In the genomic region with DNA sequence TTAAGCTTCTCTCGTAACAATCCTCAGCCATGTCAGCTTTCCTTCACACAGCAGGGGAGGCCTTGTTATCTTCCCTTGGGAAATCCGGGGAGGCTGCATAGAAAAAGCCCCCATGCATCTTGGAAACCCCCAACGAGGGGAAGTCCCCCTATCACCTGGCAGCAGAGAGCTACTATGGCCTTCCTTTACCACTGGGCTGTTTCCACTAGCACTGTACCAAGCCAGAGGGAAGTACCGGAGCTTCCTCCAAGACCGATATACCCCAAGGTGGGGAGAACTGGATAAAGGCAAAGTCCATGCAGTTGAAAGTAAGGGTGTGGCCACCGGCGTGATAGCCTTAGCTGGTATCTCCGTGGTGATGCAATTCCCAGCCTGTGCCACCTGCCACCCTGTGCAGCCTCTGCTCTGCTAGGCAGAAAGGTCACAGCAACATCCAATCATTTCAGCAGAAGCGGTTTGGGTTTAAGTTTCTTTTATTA, we compare ENCODE assay signal across 11 cellular contexts. TPM values are rescaled to one million over a fixed set of nuclear protein-coding genes. Genes with fewer than 3 reads are reported as not detected.
DNase-seq lines count a peak whose midpoint lies in the region; ATAC-seq and TF ChIP-seq lines count a peak whose summit lies in the region.
"Had no signal": no experiment of that assay in that cellular context is flagged by ENCODE, and none has a peak within 500 bp of the region (broad histone marks: within the 10 kb centered on the region; RNA-seq: fewer than 3 reads in every experiment).

No MANE protein-coding gene starts in this region.

- POLR2A ChIA-PET in GM10248 (lab: Yijun Ruan, JAX): interaction anchor here (0.6 kb wide), 1 partner anchor 12 kb away, joined by 3 read pairs; no protein-coding TSS in a partner anchor
- POLR2A ChIA-PET in CD4-positive, alpha-beta memory T cell (lab: Charles Lee; ENCODE audit: partially characterized antibody): no interaction called here

- peak; percentile 44 for ATAC-seq in GM21447 (IDR thresholded peaks at IDR 0.05; ENCODE audit: unreplicated experiment)

- peaks cover 0 to 4% of the 10 kb centered on the region in 2 donors for H3K36me3 Mint-ChIP-seq in CD4-positive, alpha-beta memory T cell

- no peak overlapping the region for H3K4me3 Mint-ChIP-seq in CD4-positive, alpha-beta memory T cell

- H3K27me3 ChIP-seq in iPS-20b (ENCODE audit: insufficient read depth, low read length): peaks cover 12% of the 10 kb centered on the region; the same call in 1 of the 2 replicates
- no peaks in the 10 kb centered on the region for H3K27me3 ChIP-seq in CD4-positive, alpha-beta memory T cell (ENCODE audit: insufficient read depth, low read length)
- H3K27me3 ChIP-seq: SJSA1 had no signal

- no peaks in the 10 kb centered on the region for H3K9me3 Mint-ChIP-seq in CD4-positive, alpha-beta memory T cell

- CTCF ChIA-PET in GM10248 (lab: Yijun Ruan, JAX): interaction anchor here (0.7 to 6.6 kb wide), 9 partner anchors 8 to 117 kb away, joined by 3 to 57 read pairs (median 3); no protein-coding TSS in a partner anchor
- CTCF ChIA-PET in CD4-positive, alpha-beta memory T cell (lab: Charles Lee; ENCODE audit: partially characterized antibody): no interaction called here

- H3K27me3 Mint-ChIP-seq in CD4-positive, alpha-beta memory T cell: peaks cover 5 to 11% of the 10 kb centered on the region in 2 donors

- peak overlapping the region; percentile 34; the same call in 1 of the 2 replicates for H3K9ac ChIP-seq in iPS-20b (ENCODE audit: low read depth, low read length)

- no peak for TF ChIP-seq CTCF in GM10248 (IDR thresholded peaks at IDR 0.05; ENCODE audit: control extremely low read depth, extremely low read depth, low read depth, missing control alignments)

- intact Hi-C loops in CD4-positive, alpha-beta memory T cell (cut with micrococcal nuclease): no loop called here

- H3K9me3 ChIP-seq in iPS-20b (ENCODE audit: insufficient read depth, low read depth, low read length): no peaks in the 10 kb centered on the region
- H3K9me3 ChIP-seq in CD4-positive, alpha-beta memory T cell (ENCODE audit: control insufficient read depth in 1 of 2, low read length in 2 of 2): no peaks in the 10 kb centered on the region
- H3K9me3 ChIP-seq: SJSA1 had no signal

- no peak overlapping the region for H3K27ac Mint-ChIP-seq in CD4-positive, alpha-beta memory T cell

- H3K27ac ChIP-seq in iPS-20b (ENCODE audit: low read length): no peak overlapping the region
- no peak overlapping the region for H3K27ac ChIP-seq in CD4-positive, alpha-beta memory T cell (ENCODE audit: low read depth, low read length)
- H3K27ac ChIP-seq: SJSA1 had no signal

- peak; percentile 66 for DNase-seq in GM10248 (ENCODE audit: extremely low spot score)
- DNase-seq in NAMALWA (ENCODE audit: low spot score): peak; percentile 57
- DNase-seq in CD4-positive, alpha-beta memory T cell: no peak
- DNase-seq in stimulated activated naive CD4-positive, alpha-beta T cell (lab: John Stamatoyannopoulos, UW): no peak
- DNase-seq in activated effector memory CD4-positive, alpha-beta T cell treated with anti-CD3 and anti-CD28 coated beads, Interleukin-2, amount 50 U/mL, for 16 hours: no peak
- DNase-seq in NCI-H1092 (lab: John Stamatoyannopoulos, UW): no peak
- DNase-seq: activated naive CD4-positive, alpha-beta T cell treated with Interleukin-2 at 50 U/mL for 16 hours; stimulated activated CD4-positive, alpha-beta T cell treated with anti-CD3 and anti-CD28 coated beads, Interleukin-2, amount 100 ng/mL, for 48 hours had no signal

- H3K4me1 Mint-ChIP-seq in CD4-positive, alpha-beta memory T cell: peaks cover 10 to 14% (median 12%) of the 10 kb centered on the region in 4 donors

- H3K4me3 ChIP-seq in iPS-20b (ENCODE audit: low read length): no peak overlapping the region
- H3K4me3 ChIP-seq in CD4-positive, alpha-beta memory T cell (ENCODE audit: low read length in 2 of 2): no peak overlapping the region
- H3K4me3 ChIP-seq: SJSA1 had no signal

- H3K4me1 ChIP-seq in iPS-20b (ENCODE audit: insufficient read depth, low read length): peaks cover 12% of the 10 kb centered on the region; the same call in 1 of the 2 replicates
- peaks cover 15% of the 10 kb centered on the region for H3K4me1 ChIP-seq in CD4-positive, alpha-beta memory T cell (ENCODE audit: insufficient read depth, low read length)

- H3K36me3 ChIP-seq in iPS-20b (ENCODE audit: insufficient read depth, low read depth, low read length): no peaks in the 10 kb centered on the region
- no peaks in the 10 kb centered on the region for H3K36me3 ChIP-seq in CD4-positive, alpha-beta memory T cell (ENCODE audit: insufficient read depth, low read length)

RNA-seq across cellular contexts. Expression of a gene that starts 4.4 kb away (rescaled TPM):
- 1 to 10 TPM; 3.0 to 5.7 TPM for total RNA-seq in CD4-positive, alpha-beta memory T cell
- under 1 TPM; 0.15 to 0.36 TPM for polyA plus RNA-seq in CD4-positive, alpha-beta memory T cell

RNA-seq across cellular contexts. Expression of a gene that starts 30.6 kb away (rescaled TPM):
- total RNA-seq in CD4-positive, alpha-beta memory T cell: 10 to 100 TPM; 15.7 to 17.7 TPM
- 10 to 100 TPM; 20.7 to 32.3 TPM for polyA plus RNA-seq in CD4-positive, alpha-beta memory T cell

Comparison
In these comparisons a context has a peak if more than half of its experiments do, and no peak if none do; other contexts are left out.
1. DNase-seq: peak in GM10248 (single experiment) and NAMALWA (single experiment); none in CD4-positive, alpha-beta memory T cell (0 of 5), stimulated activated naive CD4-positive, alpha-beta T cell (0 of 6), activated effector memory CD4-positive, alpha-beta T cell treated with anti-CD3 and anti-CD28 coated beads, Interleukin-2, amount 50 U/mL, for 16 hours (single experiment) and NCI-H1092 (single experiment).